Comparison of ENCODE assay signal across 19 cellular contexts in genomic region chr4:143437937-143438336, GRCh38.
"Had no signal": no experiment of that assay in that cellular context is flagged by ENCODE, and none has a peak within 500 bp of the region (broad histone marks: within the 10 kb centered on the region; RNA-seq: fewer than 3 reads in every experiment).

No MANE protein-coding gene starts in this region.

- ATAC-seq: activated CD4-positive, alpha-beta T cell treated with anti-CD3 and anti-CD28 coated beads for 36 hours; body of pancreas; naive thymus-derived CD8-positive, alpha-beta T cell; pancreas; stimulated activated memory B cell treated with anti-CD40 and anti-IgM and Interleukin-4, amounts not matched to agents 10 μg/mL and 1 μg/mL and 100 μg/mL, for 72 hours had no signal

- H3K27ac Mint-ChIP-seq: activated CD4-positive, alpha-beta memory T cell treated with anti-CD3 and anti-CD28 coated beads for 36 hours; activated CD4-positive, alpha-beta T cell treated with anti-CD3 and anti-CD28 coated beads for 36 hours; activated naive CD8-positive, alpha-beta T cell treated with anti-CD3 and anti-CD28 coated beads for 36 hours; activated T-cell treated with anti-CD3 and anti-CD28 coated beads, Interleukin-2, amount 50 U/mL, for 24 hours; memory B cell; naive thymus-derived CD8-positive, alpha-beta T cell; stimulated activated memory B cell treated with anti-CD40 and anti-IgM and Interleukin-4, amounts not matched to agents 10 μg/mL and 1 μg/mL and 100 μg/mL, for 72 hours had no signal

- H3K27me3 Mint-ChIP-seq: activated CD4-positive, alpha-beta memory T cell treated with anti-CD3 and anti-CD28 coated beads for 36 hours; stimulated activated memory B cell treated with anti-CD40 and anti-IgM and Interleukin-4, amounts not matched to agents 10 μg/mL and 1 μg/mL and 100 μg/mL, for 72 hours had no signal

- H3K9me3 Mint-ChIP-seq: activated CD4-positive, alpha-beta memory T cell treated with anti-CD3 and anti-CD28 coated beads for 36 hours; activated naive CD8-positive, alpha-beta T cell treated with anti-CD3 and anti-CD28 coated beads for 36 hours; activated T-cell treated with anti-CD3 and anti-CD28 coated beads, Interleukin-2, amount 50 U/mL, for 24 hours; memory B cell; naive thymus-derived CD8-positive, alpha-beta T cell; stimulated activated memory B cell treated with anti-CD40 and anti-IgM and Interleukin-4, amounts not matched to agents 10 μg/mL and 1 μg/mL and 100 μg/mL, for 72 hours had no signal

- H3K4me3 ChIP-seq: body of pancreas, esophagus squamous epithelium, left ventricle myocardium inferior, pancreas, tibial artery had no signal

- DNase-seq: activated CD4-positive, alpha-beta memory T cell treated with anti-CD3 and anti-CD28 coated beads for 36 hours; activated CD4-positive, alpha-beta T cell treated with anti-CD3 and anti-CD28 coated beads for 36 hours; activated effector memory CD4-positive, alpha-beta T cell treated with anti-CD3 and anti-CD28 coated beads, Interleukin-2, amount 50 U/mL, for 16 hours; activated naive CD8-positive, alpha-beta T cell treated with anti-CD3 and anti-CD28 coated beads for 36 hours; activated T-cell treated with anti-CD3 and anti-CD28 coated beads, Interleukin-2, amount 50 U/mL, for 24 hours; amygdala; body of pancreas; caudate nucleus; esophagus squamous epithelium; hypothalamus; kidney; left ventricle myocardium inferior; naive thymus-derived CD8-positive, alpha-beta T cell; pancreas; stimulated activated CD4-positive, alpha-beta T cell treated with anti-CD3 and anti-CD28 coated beads, Interleukin-2, amount 100 ng/mL, for 48 hours; tibial artery had no signal

- H3K9me3 ChIP-seq: body of pancreas, esophagus squamous epithelium, left ventricle myocardium inferior, pancreas, tibial artery had no signal

- H3K4me1 ChIP-seq: body of pancreas, esophagus squamous epithelium, pancreas had no signal

- FAIRE-seq: kidney, pancreas, urothelium cell line had no signal

- H3K4me1 Mint-ChIP-seq: activated CD4-positive, alpha-beta T cell treated with anti-CD3 and anti-CD28 coated beads for 36 hours; activated naive CD8-positive, alpha-beta T cell treated with anti-CD3 and anti-CD28 coated beads for 36 hours; memory B cell; naive thymus-derived CD8-positive, alpha-beta T cell; stimulated activated memory B cell treated with anti-CD40 and anti-IgM and Interleukin-4, amounts not matched to agents 10 μg/mL and 1 μg/mL and 100 μg/mL, for 72 hours had no signal

- H3K27me3 ChIP-seq: body of pancreas, esophagus squamous epithelium, pancreas, tibial artery had no signal

- H3K27ac ChIP-seq: body of pancreas, esophagus squamous epithelium, left ventricle myocardium inferior, pancreas, tibial artery had no signal

- H3K36me3 Mint-ChIP-seq: activated CD4-positive, alpha-beta memory T cell treated with anti-CD3 and anti-CD28 coated beads for 36 hours; activated naive CD8-positive, alpha-beta T cell treated with anti-CD3 and anti-CD28 coated beads for 36 hours; memory B cell; naive thymus-derived CD8-positive, alpha-beta T cell; stimulated activated memory B cell treated with anti-CD40 and anti-IgM and Interleukin-4, amounts not matched to agents 10 μg/mL and 1 μg/mL and 100 μg/mL, for 72 hours had no signal

- H3K4me3 Mint-ChIP-seq: activated CD4-positive, alpha-beta memory T cell treated with anti-CD3 and anti-CD28 coated beads for 36 hours; activated CD4-positive, alpha-beta T cell treated with anti-CD3 and anti-CD28 coated beads for 36 hours; activated naive CD8-positive, alpha-beta T cell treated with anti-CD3 and anti-CD28 coated beads for 36 hours; activated T-cell treated with anti-CD3 and anti-CD28 coated beads, Interleukin-2, amount 50 U/mL, for 24 hours; memory B cell; naive thymus-derived CD8-positive, alpha-beta T cell; stimulated activated memory B cell treated with anti-CD40 and anti-IgM and Interleukin-4, amounts not matched to agents 10 μg/mL and 1 μg/mL and 100 μg/mL, for 72 hours had no signal
